ENCODE assay signal across 8 cellular contexts in the genomic region with DNA sequence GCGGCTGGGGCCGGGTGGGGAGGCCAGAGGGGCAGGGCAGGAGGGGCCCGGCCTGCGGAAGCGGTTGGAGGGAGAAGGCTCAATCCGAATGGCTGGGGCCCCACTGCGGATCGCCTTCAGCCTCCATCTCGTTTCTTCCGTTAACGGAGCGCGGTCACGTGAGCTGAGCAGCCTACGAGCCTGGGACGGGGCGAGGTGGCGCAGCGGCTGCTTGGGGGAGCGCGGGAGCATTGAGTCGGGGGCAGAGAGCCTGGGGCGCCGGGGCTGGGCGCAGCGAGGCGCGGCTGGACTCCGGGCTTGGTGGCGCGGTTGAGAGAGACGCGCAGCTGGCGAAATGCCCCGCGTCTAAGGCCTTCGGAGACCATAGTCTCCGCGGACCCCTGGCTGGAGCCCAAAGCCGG.
A peak's percentile ranks its signal among the peaks of the same experiment; 100 is the strongest.
DNase-seq lines count a peak whose midpoint lies in the region; ATAC-seq, FAIRE-seq and TF ChIP-seq lines count a peak whose summit lies in the region.
"Not testable (repeated sequence)": the region's sequence is repeated elsewhere in the genome, so short reads cannot be mapped to it uniquely, and the experiment has no call there.

No MANE protein-coding gene starts in this region.

- ATAC-seq in GM18498 (IDR thresholded peaks at IDR 0.05; ENCODE audit: unreplicated experiment): peak; percentile 68
- peak; percentile 59 for ATAC-seq in HG02610 (IDR thresholded peaks at IDR 0.05; ENCODE audit: unreplicated experiment)
- ATAC-seq in upper lobe of right lung: peak; percentile 82

- H3K27me3 ChIP-seq in upper lobe of right lung: not testable (repeated sequence)

- not testable (repeated sequence) for H3K27me3 Mint-ChIP-seq in dendritic cell treated with granulocyte-macrophage colony-stimulating factor and Interleukin-4, amounts not matched to agents 40 ng/mL and 50 ng/mL, for 4 days

- H3K27ac ChIP-seq in kidney (ENCODE audit: low read depth in 2 of 2, low read length in 2 of 2): peak overlapping the region; percentile 78 to 79
- H3K27ac ChIP-seq in upper lobe of right lung: peak overlapping the region; percentile 89

- not testable (repeated sequence) for H3K9me3 Mint-ChIP-seq in dendritic cell treated with granulocyte-macrophage colony-stimulating factor and Interleukin-4, amounts not matched to agents 40 ng/mL and 50 ng/mL, for 4 days

- not testable (repeated sequence) for FAIRE-seq in kidney (lab: Jason Lieb, UNC)

- not testable (repeated sequence) for H3K9me3 ChIP-seq in kidney (ENCODE audit: control insufficient read depth in 1 of 2, low read length in 2 of 2); upper lobe of right lung

- peak overlapping the region; percentile 94 for H3K4me3 Mint-ChIP-seq in dendritic cell treated with granulocyte-macrophage colony-stimulating factor and Interleukin-4, amounts not matched to agents 40 ng/mL and 50 ng/mL, for 4 days

- intact Hi-C loops in dendritic cell treated with granulocyte-macrophage colony-stimulating factor and Interleukin-4, amounts not matched to agents 40 ng/mL and 50 ng/mL, for 4 days (cut with micrococcal nuclease); kidney (cut with DNase I); upper lobe of right lung (cut with DNase I): not testable (repeated sequence)

- H3K36me3 ChIP-seq in kidney (ENCODE audit: control insufficient read depth in 1 of 2, insufficient read depth in 2 of 2, low read length in 2 of 2); upper lobe of right lung: not testable (repeated sequence)

- H3K27ac Mint-ChIP-seq in dendritic cell treated with granulocyte-macrophage colony-stimulating factor and Interleukin-4, amounts not matched to agents 40 ng/mL and 50 ng/mL, for 4 days: peak overlapping the region; percentile 88

- peaks cover 33% of the 10 kb centered on the region for H3K36me3 Mint-ChIP-seq in dendritic cell treated with granulocyte-macrophage colony-stimulating factor and Interleukin-4, amounts not matched to agents 40 ng/mL and 50 ng/mL, for 4 days (ENCODE audit: low read depth)

- DNase-seq in LNCaP clone FGC (ENCODE audit: low read depth): peak; percentile 42
- DNase-seq in activated CD8-positive, alpha-beta memory T cell treated with anti-CD3 and anti-CD28 coated beads for 24 hours: peak; percentile 92
- DNase-seq in kidney: peak; percentile 96
- DNase-seq in skeletal muscle cell (ENCODE audit: low read depth): peak; percentile 18
- peak; percentile 93 for DNase-seq in upper lobe of right lung

- peak overlapping the region; percentile 80 for H3K4me3 ChIP-seq in LNCaP clone FGC (ENCODE audit: low read depth, low read length)
- peak overlapping the region; percentile 45 to 89 for H3K4me3 ChIP-seq in kidney (ENCODE audit: low read length in 2 of 2)
- peak overlapping the region; percentile 71 for H3K4me3 ChIP-seq in skeletal muscle cell (ENCODE audit: low read depth, low read length)
- peak overlapping the region; percentile 75 for H3K4me3 ChIP-seq in upper lobe of right lung

- peaks cover 45% of the 10 kb centered on the region for H3K4me1 Mint-ChIP-seq in dendritic cell treated with granulocyte-macrophage colony-stimulating factor and Interleukin-4, amounts not matched to agents 40 ng/mL and 50 ng/mL, for 4 days (ENCODE audit: low read depth)

- peak overlapping the region; percentile 24 to 67 for H3K9ac ChIP-seq in kidney (ENCODE audit: low read length in 2 of 2)

- not testable (repeated sequence) for H3K4me1 ChIP-seq in kidney (ENCODE audit: control insufficient read depth in 1 of 2, insufficient read depth in 1 of 2, low read depth in 1 of 2, low read length in 2 of 2)
- H3K4me1 ChIP-seq in upper lobe of right lung: peaks cover 12% of the 10 kb centered on the region

- TF ChIP-seq CTCF in LNCaP clone FGC (IDR thresholded peaks at IDR 0.05; ENCODE audit: control insufficient read depth, extremely low read depth, insufficient read depth) (peak; percentile 42), kidney (IDR thresholded peaks at IDR 0.05; ENCODE audit: borderline replicate concordance, extremely low read depth, insufficient read depth) (peak; percentile 34)
- not testable (repeated sequence) for TF ChIP-seq CTCF in upper lobe of right lung (IDR thresholded peaks at IDR 0.05)

Comparison
In these comparisons a context has a peak if more than half of its experiments do, and no peak if none do; other contexts are left out.
1. Peak in every context shown above with its lines: DNase-seq, ATAC-seq, H3K4me3 ChIP-seq and H3K27ac ChIP-seq.
2. DNase-seq: peak in every context shown above with its lines; median percentile 96 in kidney; 93 in upper lobe of right lung; 92 in activated CD8-positive, alpha-beta memory T cell treated with anti-CD3 and anti-CD28 coated beads for 24 hours; 42 in LNCaP clone FGC; 18 in skeletal muscle cell.